Comparison of ENCODE assay signal across 8 cellular contexts in the genomic region with DNA sequence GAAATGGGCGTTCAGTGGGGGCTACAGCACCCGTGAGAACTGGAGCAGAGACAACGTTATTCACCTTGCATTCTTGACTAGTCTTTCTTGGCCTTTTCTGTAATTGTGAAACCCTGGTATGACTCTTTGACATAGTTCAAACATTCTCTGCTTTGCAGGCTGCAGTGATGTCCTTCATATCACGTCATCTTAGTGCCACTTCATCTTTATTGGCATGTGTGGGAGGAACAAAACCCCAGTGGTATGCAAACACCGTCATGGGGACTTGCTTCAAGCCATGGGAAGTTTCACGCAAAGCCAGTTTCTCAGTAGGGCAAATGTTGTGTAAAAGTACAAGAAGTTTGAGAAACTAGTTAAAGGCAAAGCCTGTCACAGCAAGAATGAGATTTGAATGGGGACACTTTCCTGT. TPM values are rescaled to one million over a fixed set of nuclear protein-coding genes. Genes with fewer than 3 reads are reported as not detected.
DNase-seq lines count a peak whose midpoint lies in the region; ATAC-seq and TF ChIP-seq lines count a peak whose summit lies in the region.

No MANE protein-coding gene starts in this region.

- H3K36me3 Mint-ChIP-seq in CD4-positive, alpha-beta memory T cell: no peaks in the 10 kb centered on the region

- no peak overlapping the region for H3K4me3 ChIP-seq in GM12864 (ENCODE audit: low read depth, low read length)
- no peak overlapping the region for H3K4me3 ChIP-seq in CD4-positive, alpha-beta memory T cell (ENCODE audit: low read length in 2 of 2)

- peaks cover 14% of the 10 kb centered on the region for H3K4me1 ChIP-seq in CD4-positive, alpha-beta memory T cell (ENCODE audit: insufficient read depth, low read length)

- H3K4me3 Mint-ChIP-seq in CD4-positive, alpha-beta memory T cell: peak overlapping the region in 2 of 8 donors; percentile 31 to 57

- ATAC-seq in GM21515 (IDR thresholded peaks at IDR 0.05; ENCODE audit: unreplicated experiment) (peak; percentile 84), esophagus mucosa (peak; percentile 68)

- POLR2A ChIA-PET in CD4-positive, alpha-beta memory T cell (lab: Charles Lee; ENCODE audit: partially characterized antibody): no interaction called here

- peaks cover 13 to 19% (median 14%) of the 10 kb centered on the region in 4 donors for H3K4me1 Mint-ChIP-seq in CD4-positive, alpha-beta memory T cell

- peak overlapping the region in 2 of 7 donors; percentile 27 to 66 for H3K27ac Mint-ChIP-seq in CD4-positive, alpha-beta memory T cell

- TF ChIP-seq CTCF in GM12864 (IDR thresholded peaks at IDR 0.05; ENCODE audit: low read depth, low read length, missing control alignments): no peak

- H3K36me3 ChIP-seq in CD4-positive, alpha-beta memory T cell (ENCODE audit: insufficient read depth, low read length): no peaks in the 10 kb centered on the region

- H3K9me3 Mint-ChIP-seq in CD4-positive, alpha-beta memory T cell: no peaks in the 10 kb centered on the region

- intact Hi-C loops in CD4-positive, alpha-beta memory T cell (cut with micrococcal nuclease): no loop called here

- CTCF ChIA-PET in CD4-positive, alpha-beta memory T cell (lab: Charles Lee; ENCODE audit: partially characterized antibody): no interaction called here

- H3K27ac ChIP-seq in substantia nigra (ENCODE audit: low read depth, low read length, poor library complexity, severe bottlenecking): no peak overlapping the region
- H3K27ac ChIP-seq in CD4-positive, alpha-beta memory T cell (ENCODE audit: low read depth, low read length): no peak overlapping the region

- no peaks in the 10 kb centered on the region for H3K27me3 ChIP-seq in CD4-positive, alpha-beta memory T cell (ENCODE audit: insufficient read depth, low read length)

- H3K27me3 Mint-ChIP-seq in CD4-positive, alpha-beta memory T cell: no peaks in the 10 kb centered on the region

- H3K9me3 ChIP-seq in CD4-positive, alpha-beta memory T cell (ENCODE audit: control insufficient read depth in 1 of 2, low read length in 2 of 2): no peaks in the 10 kb centered on the region

- DNase-seq in GM12864 (ENCODE audit: low read depth) (peak; percentile 96), HT-29 (ENCODE audit: low spot score) (peak; percentile 75), substantia nigra (lab: John Stamatoyannopoulos, UW) (no peak), amygdala (lab: John Stamatoyannopoulos, UW) (no peak), NCI-H69 (lab: John Stamatoyannopoulos, UW) (no peak)
- DNase-seq in CD4-positive, alpha-beta memory T cell: no peak

RNA-seq across cellular contexts. Expression of gene DUSP16, which starts 20.2 kb away (rescaled TPM):
- total RNA-seq in HT-29 (2014; rRNA removed; shearing (Covaris generic)): 9.2 and 11.3 TPM in 2 replicates
- 22.3 TPM for total RNA-seq in esophagus mucosa
- 100 to 1,000 TPM; 122 to 125 TPM for total RNA-seq in CD4-positive, alpha-beta memory T cell
- polyA plus RNA-seq in CD4-positive, alpha-beta memory T cell: 10 to 100 TPM; 16.8 to 22.8 TPM

RNA-seq across cellular contexts. Expression of gene CREBL2, which starts 28.8 kb away (rescaled TPM):
- 12.2 and 15.7 TPM in 2 replicates for total RNA-seq in HT-29 (2014; rRNA removed; shearing (Covaris generic))
- 9.2 TPM for total RNA-seq in esophagus mucosa
- total RNA-seq in CD4-positive, alpha-beta memory T cell: 10 to 100 TPM; 51.0 to 52.0 TPM
- 100 to 1,000 TPM in 1 of 2 donors, 10 to 100 TPM in 1; 71.7 to 107 TPM for polyA plus RNA-seq in CD4-positive, alpha-beta memory T cell

Comparison
In these comparisons a context has a peak if more than half of its experiments do, and no peak if none do; other contexts are left out.
1. DNase-seq: peak in GM12864 (single experiment) and HT-29 (single experiment); none in substantia nigra (0 of 49), amygdala (0 of 56), CD4-positive, alpha-beta memory T cell (0 of 5) and NCI-H69 (single experiment).